ENCODE assay signal across 1 cellular context in genomic region chr12:120301962-120302815, GRCh38.
TF ChIP-seq lines count a peak whose summit lies in the region.

Gene SIRT4 (plus strand): TSS chr12:120302321. CDS start chr12:120303562, 1,241 bp downstream.

TF ChIP-seq in GM12878, 131 proteins besides CTCF, POLR2A, EP300 and RAD21 (continued from another document and continues in another):
- TF ChIP-seq PML (IDR thresholded peaks at IDR 0.05; ENCODE audit: low read length) (no peak), MXI1 (IDR thresholded peaks at IDR 0.05; ENCODE audit: low read depth, low read length) (no peak), SIN3A (IDR thresholded peaks at IDR 0.05; ENCODE audit: low read depth, low read length) (peak; percentile 42; the same call in 1 of the 2 replicates), JUND (IDR thresholded peaks at IDR 0.05; ENCODE audit: low read depth, low read length) (peak; percentile 83; the same call in 1 of the 2 replicates), POU2F2 (IDR thresholded peaks at IDR 0.05; ENCODE audit: borderline replicate concordance, low read depth, low read length) (peak; percentile 98), SMARCA5 (IDR thresholded peaks at IDR 0.05) (no peak), TCF12 (IDR thresholded peaks at IDR 0.05; ENCODE audit: low read depth, low read length) (no peak), RELB (IDR thresholded peaks at IDR 0.05; ENCODE audit: low read depth) (peak; percentile 93), SMAD1 (IDR thresholded peaks at IDR 0.05; ENCODE audit: low read depth, partially characterized antibody) (no peak), EGR1 (IDR thresholded peaks at IDR 0.05; ENCODE audit: borderline replicate concordance in 1 of 2, low read depth in 2 of 2, low read length in 2 of 2) (no peak), GATAD2B (conservative IDR thresholded peaks at IDR 0.05; ENCODE audit: low read depth) (no peak), TARDBP (IDR thresholded peaks at IDR 0.05; ENCODE audit: borderline replicate concordance) (peak; percentile 87), MYC (IDR thresholded peaks at IDR 0.05; ENCODE audit: insufficient read depth, insufficient read length, insufficient replicate concordance, low read length, severe bottlenecking) (no peak), ZNF207 (IDR thresholded peaks at IDR 0.05; ENCODE audit: borderline replicate concordance) (peak; percentile 64; the same call in 1 of the 2 replicates), CEBPZ (IDR thresholded peaks at IDR 0.05; ENCODE audit: low read depth, low read length) (no peak), SP1 (IDR thresholded peaks at IDR 0.05; ENCODE audit: low read depth, low read length) (no peak), ZNF24 (IDR thresholded peaks at IDR 0.05) (no peak), CHD1 (IDR thresholded peaks at IDR 0.05; ENCODE audit: low read depth, low read length) (peak; percentile 95), RFX5 (IDR thresholded peaks at IDR 0.05; ENCODE audit: low read depth, low read length) (no peak), HDAC2 (IDR thresholded peaks at IDR 0.05) (no peak), RAD51 (IDR thresholded peaks at IDR 0.05) (no peak), BHLHE40 (IDR thresholded peaks at IDR 0.05; ENCODE audit: borderline replicate concordance in 1 of 2, low read depth in 2 of 2, low read length in 1 of 2) (peak; percentile 88 to 89), KAT2A (conservative IDR thresholded peaks at IDR 0.05; ENCODE audit: control insufficient read depth, low read depth, low read length) (no peak), ATF7 (IDR thresholded peaks at IDR 0.05; ENCODE audit: low read depth) (peak; percentile 99), BCLAF1 (IDR thresholded peaks at IDR 0.05) (peak; percentile 86), WRNIP1 (IDR thresholded peaks at IDR 0.05; ENCODE audit: borderline replicate concordance, low read depth, low read length) (no peak), ZBTB40 (IDR thresholded peaks at IDR 0.05; ENCODE audit: borderline replicate concordance) (peak; percentile 45; the same call in 1 of the 2 replicates), ZBED1 (IDR thresholded peaks at IDR 0.05; ENCODE audit: borderline replicate concordance) (no peak), STAT1 (conservative IDR thresholded peaks at IDR 0.05) (no peak), PBX3 (IDR thresholded peaks at IDR 0.05; ENCODE audit: insufficient replicate concordance, low read depth, low read length) (peak; percentile 86), REST (IDR thresholded peaks at IDR 0.05; ENCODE audit: low read depth, low read length) (no peak), BMI1 (IDR thresholded peaks at IDR 0.05; ENCODE audit: borderline replicate concordance) (no peak), IKZF1 (conservative IDR thresholded peaks at IDR 0.05) (peak; percentile 78), MTA2 (IDR thresholded peaks at IDR 0.05; ENCODE audit: low read depth) (peak; percentile 50; the same call in 1 of the 2 replicates), SKIL (IDR thresholded peaks at IDR 0.05; ENCODE audit: low read depth, poor library complexity, severe bottlenecking) (peak; percentile 77), CREB1 (IDR thresholded peaks at IDR 0.05; ENCODE audit: low read depth) (peak; percentile 82), CBFB (IDR thresholded peaks at IDR 0.05; ENCODE audit: low read depth) (peak; percentile 79), HDGF (IDR thresholded peaks at IDR 0.05) (peak; percentile 44; the same call in 1 of the 2 replicates), BACH1 (IDR thresholded peaks at IDR 0.05; ENCODE audit: borderline replicate concordance) (0 out of 2 replicates have a peak, but pooled peaks have one; percentile 26), RELA (IDR thresholded peaks at IDR 0.05; ENCODE audit: borderline replicate concordance, partially characterized antibody) (peak; percentile 72), FOXK2 (IDR thresholded peaks at IDR 0.05) (peak; percentile 96), YY1 (IDR thresholded peaks at IDR 0.05; ENCODE audit: low read depth, low read length) (peak; percentile 59), SREBF1 (IDR thresholded peaks at IDR 0.05; ENCODE audit: low read length) (peak; percentile 84), SIX5 (IDR thresholded peaks at IDR 0.05; ENCODE audit: low read depth, low read length, severe bottlenecking) (peak; percentile 90)
